Comparison of ENCODE assay signal across 9 cellular contexts in the genomic region with DNA sequence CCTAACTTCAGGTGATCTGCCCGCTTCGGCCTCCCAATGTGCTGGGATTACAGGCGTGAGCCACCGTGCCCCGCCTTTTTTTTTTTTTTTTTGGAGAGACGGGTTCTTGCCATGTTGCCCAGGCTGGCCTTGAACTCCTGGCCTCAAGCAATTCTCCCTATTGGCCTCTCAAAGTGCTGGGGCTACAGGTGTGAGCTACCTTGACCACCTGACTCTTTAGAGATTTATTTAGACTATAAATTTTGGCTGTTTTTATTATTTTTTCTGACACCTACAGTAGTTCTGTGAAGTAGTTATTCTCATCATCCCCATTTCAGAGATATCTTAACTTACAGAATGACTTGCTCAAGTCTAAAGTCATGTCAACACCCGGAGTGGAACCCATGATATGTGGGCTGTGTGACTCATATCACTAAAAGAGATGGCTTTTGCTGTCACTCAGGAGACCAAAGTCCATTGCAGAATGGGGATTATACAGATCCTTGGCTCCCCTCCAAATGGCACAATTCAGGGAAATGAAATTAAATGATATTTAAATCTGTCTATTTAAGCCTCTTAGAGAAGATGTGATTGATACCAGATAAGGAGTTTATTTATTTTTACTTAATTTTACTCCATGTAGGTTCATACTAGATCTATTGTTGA.
DNase-seq lines count a peak whose midpoint lies in the region; ATAC-seq, FAIRE-seq and TF ChIP-seq lines count a peak whose summit lies in the region.
"Had no signal": no experiment of that assay in that cellular context is flagged by ENCODE, and none has a peak within 500 bp of the region (broad histone marks: within the 10 kb centered on the region; RNA-seq: fewer than 3 reads in every experiment).

No MANE protein-coding gene starts in this region.

- peak; percentile 58 for DNase-seq in EH (ENCODE audit: low read depth)
- peak; percentile 10 for DNase-seq in epithelial cell of esophagus (ENCODE audit: low read depth)
- DNase-seq in A172 (ENCODE audit: low spot score) = no peak
- DNase-seq in kidney = no peak
- no peak for DNase-seq in PC-9
- DNase-seq in naive thymus-derived CD4-positive, alpha-beta T cell = no peak

- H3K9ac ChIP-seq in kidney (ENCODE audit: low read length in 2 of 2) = no peak overlapping the region

- CTCF ChIA-PET in PC-9 (lab: Charles Lee) = no interaction called here
- CTCF ChIA-PET in naive thymus-derived CD4-positive, alpha-beta T cell (lab: Charles Lee) = no interaction called here

- no peak for TF ChIP-seq CTCF in epithelial cell of esophagus (IDR thresholded peaks at IDR 0.05; ENCODE audit: insufficient read depth, low read depth, low read length, missing control alignments)
- no peak for TF ChIP-seq CTCF in kidney (IDR thresholded peaks at IDR 0.05; ENCODE audit: borderline replicate concordance, extremely low read depth, insufficient read depth)
- TF ChIP-seq CTCF in PC-9 (conservative IDR thresholded peaks at IDR 0.05) = no peak

- H3K4me1 Mint-ChIP-seq in naive thymus-derived CD4-positive, alpha-beta T cell = no peaks in the 10 kb centered on the region

- intact Hi-C loops in kidney (cut with DNase I) = no loop called here
- intact Hi-C loops in PC-9 (cut with micrococcal nuclease; ENCODE audit: unreplicated experiment) = no loop called here
- intact Hi-C loops in naive thymus-derived CD4-positive, alpha-beta T cell (cut with micrococcal nuclease) = no loop called here

- no peaks in the 10 kb centered on the region for H3F3A ChIP-seq in PC-9 (ENCODE audit: insufficient read depth, low read depth)

- H3K4me3 ChIP-seq in epithelial cell of esophagus (ENCODE audit: low read length) (no peak overlapping the region), kidney (ENCODE audit: low read length in 2 of 2) (no peak overlapping the region), PC-9 (no peak overlapping the region)
- H3K4me3 ChIP-seq in naive thymus-derived CD4-positive, alpha-beta T cell (ENCODE audit: low read length) = no peak overlapping the region

- no peaks in the 10 kb centered on the region for H3K36me3 Mint-ChIP-seq in naive thymus-derived CD4-positive, alpha-beta T cell

- H3K9me3 ChIP-seq in kidney (ENCODE audit: control insufficient read depth in 1 of 2, low read length in 2 of 2) (no peaks in the 10 kb centered on the region), PC-9 (ENCODE audit: insufficient read depth, low read depth) (no peaks in the 10 kb centered on the region; the same call in 1 of the 2 replicates)
- H3K9me3 ChIP-seq in naive thymus-derived CD4-positive, alpha-beta T cell (ENCODE audit: control insufficient read depth in 2 of 3, low read length in 3 of 3) = no peaks in the 10 kb centered on the region

- no peaks in the 10 kb centered on the region for H3K27me3 ChIP-seq in PC-9 (ENCODE audit: insufficient read depth, low read depth)
- no peaks in the 10 kb centered on the region for H3K27me3 ChIP-seq in naive thymus-derived CD4-positive, alpha-beta T cell (ENCODE audit: control insufficient read depth in 2 of 2, insufficient read depth in 2 of 2, low read length in 2 of 2)

- POLR2A ChIA-PET in PC-9 (lab: Charles Lee; ENCODE audit: unreplicated experiment) = no interaction called here
- POLR2A ChIA-PET in naive thymus-derived CD4-positive, alpha-beta T cell (lab: Charles Lee) = no interaction called here

- H3K4me2 ChIP-seq in PC-9 = no peak overlapping the region

- ATAC-seq in GM19397 (IDR thresholded peaks at IDR 0.05; ENCODE audit: unreplicated experiment) (peak; percentile 95), HG03159 (IDR thresholded peaks at IDR 0.05; ENCODE audit: unreplicated experiment) (peak; percentile 95)
- no peak for ATAC-seq in naive thymus-derived CD4-positive, alpha-beta T cell

- BruUV-seq in PC-9 (replicated peaks; lab: Mats Ljungman, UMichigan) = no TSS peak

- H4K20me1 ChIP-seq in PC-9 (ENCODE audit: insufficient read depth) = no peaks in the 10 kb centered on the region

- H3K9me2 ChIP-seq in PC-9 (ENCODE audit: insufficient read depth) = no peaks in the 10 kb centered on the region

- H3K9me3 Mint-ChIP-seq in naive thymus-derived CD4-positive, alpha-beta T cell = no peaks in the 10 kb centered on the region

- H3K79me2 ChIP-seq in PC-9 (ENCODE audit: low read depth) = no peaks in the 10 kb centered on the region

- H3K4me3 Mint-ChIP-seq in naive thymus-derived CD4-positive, alpha-beta T cell = no peak overlapping the region

- H3K36me3 ChIP-seq in kidney (ENCODE audit: control insufficient read depth in 1 of 2, insufficient read depth in 2 of 2, low read length in 2 of 2) (no peaks in the 10 kb centered on the region), PC-9 (ENCODE audit: low read depth) (no peaks in the 10 kb centered on the region)
- H3K36me3 ChIP-seq in naive thymus-derived CD4-positive, alpha-beta T cell (ENCODE audit: control insufficient read depth in 2 of 3, insufficient read depth in 3 of 3, low read length in 3 of 3) = no peaks in the 10 kb centered on the region

- H3K4me1 ChIP-seq in kidney (ENCODE audit: control insufficient read depth in 1 of 2, insufficient read depth in 1 of 2, low read depth in 1 of 2, low read length in 2 of 2) = no peaks in the 10 kb centered on the region
- H3K4me1 ChIP-seq in PC-9 (replicated peaks; ENCODE audit: insufficient read depth) = no peaks in the 10 kb centered on the region
- H3K4me1 ChIP-seq in naive thymus-derived CD4-positive, alpha-beta T cell (ENCODE audit: control insufficient read depth in 2 of 2, insufficient read depth in 2 of 2, low read length in 2 of 2) = no peaks in the 10 kb centered on the region

- no peak overlapping the region for H2AFZ ChIP-seq in PC-9

- FAIRE-seq in kidney (lab: Jason Lieb, UNC) = no peak
- FAIRE-seq: H1 had no signal

- H3K27ac ChIP-seq in kidney (ENCODE audit: low read depth in 2 of 2, low read length in 2 of 2) = no peak overlapping the region
- H3K27ac ChIP-seq in PC-9 = no peak overlapping the region
- H3K27ac ChIP-seq in naive thymus-derived CD4-positive, alpha-beta T cell (ENCODE audit: low read depth, low read length) = no peak overlapping the region

- no peak overlapping the region for H3K27ac Mint-ChIP-seq in naive thymus-derived CD4-positive, alpha-beta T cell

- peaks cover 0 to 25% (median 7%) of the 10 kb centered on the region in 5 donors for H3K27me3 Mint-ChIP-seq in naive thymus-derived CD4-positive, alpha-beta T cell

Comparison
In these comparisons a context has a peak if more than half of its experiments do, and no peak if none do; other contexts are left out.
1. DNase-seq: peak in EH (single experiment) and epithelial cell of esophagus (single experiment); none in A172 (single experiment), kidney (single experiment), PC-9 (0 of 2) and naive thymus-derived CD4-positive, alpha-beta T cell (0 of 9).